18 cellular contexts compared by ENCODE assay signal in the genomic region with DNA sequence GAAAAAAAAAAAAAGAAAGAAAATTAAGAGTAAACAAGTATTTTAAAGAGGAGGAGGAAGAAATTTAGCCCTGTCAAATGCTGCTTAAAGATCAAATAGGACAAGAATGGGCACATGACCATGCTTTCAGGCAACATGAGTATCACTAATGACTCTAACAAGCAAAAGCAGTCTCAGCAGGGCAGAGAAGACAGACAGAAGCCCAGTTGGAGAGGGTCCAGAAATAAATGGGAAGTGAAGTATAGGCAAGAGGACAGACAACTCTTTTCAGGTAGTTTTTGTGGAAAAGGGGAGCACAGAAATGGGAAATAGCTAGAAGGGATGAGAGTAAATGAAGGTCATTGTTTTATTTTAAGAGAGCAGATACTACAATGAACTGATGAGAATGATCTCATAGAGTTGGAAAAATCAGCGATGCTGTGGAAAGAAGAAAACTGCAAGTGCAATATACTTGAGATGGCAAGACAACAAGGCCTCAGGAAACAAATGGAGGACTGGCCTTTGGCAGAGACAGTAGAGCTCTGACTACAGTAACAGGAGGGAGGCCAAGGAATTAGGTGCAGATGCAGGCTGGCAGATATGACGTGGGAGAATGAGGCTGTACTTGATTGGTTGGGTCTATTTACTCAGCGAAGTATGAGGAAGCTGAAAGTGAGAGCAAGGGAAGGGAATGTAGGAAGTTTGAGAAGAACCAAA. TPM values are rescaled to one million over a fixed set of nuclear protein-coding genes. Genes with fewer than 3 reads are reported as not detected.
A peak's percentile ranks its signal among the peaks of the same experiment; 100 is the strongest.
DNase-seq lines count a peak whose midpoint lies in the region; ATAC-seq, FAIRE-seq and TF ChIP-seq lines count a peak whose summit lies in the region.
"Had no signal": no experiment of that assay in that cellular context is flagged by ENCODE, and none has a peak within 500 bp of the region (broad histone marks: within the 10 kb centered on the region; RNA-seq: fewer than 3 reads in every experiment).

No MANE protein-coding gene starts in this region.

- no peaks in the 10 kb centered on the region for H3K36me3 ChIP-seq in parathyroid adenoma (ENCODE audit: control insufficient read depth, insufficient read depth, low read length)
- H3K36me3 ChIP-seq: brain microvascular endothelial cell had no signal

- H3K79me2 ChIP-seq in parathyroid adenoma, result no peaks in the 10 kb centered on the region

- peak overlapping the region; percentile 51 for H2AFZ ChIP-seq in parathyroid adenoma

- H3K27ac Mint-ChIP-seq in activated naive CD4-positive, alpha-beta T cell treated with anti-CD3 and anti-CD28 coated beads, Interleukin-2, amount 50 U/mL, for 72 hours, result peak overlapping the region in 1 of 2 donors; percentile 40
- H3K27ac Mint-ChIP-seq: CD8-positive, alpha-beta memory T cell; HFFc6; stimulated activated naive CD8-positive, alpha-beta T cell treated with anti-CD3 and anti-CD28 coated beads, Interleukin-15, Interleukin-2, amounts not matched to agents 100 ng/mL and 50 ng/mL, for 24 hours had no signal

- H3K36me3 Mint-ChIP-seq in activated naive CD4-positive, alpha-beta T cell treated with anti-CD3 and anti-CD28 coated beads, Interleukin-2, amount 50 U/mL, for 72 hours, result no peaks in the 10 kb centered on the region

- H3K27ac ChIP-seq in parathyroid adenoma, result no peak overlapping the region
- H3K27ac ChIP-seq: brain microvascular endothelial cell, SK-N-MC had no signal

- no peak for FAIRE-seq in RCC 7860 (lab: Jason Lieb, UNC)
- FAIRE-seq: endometrium had no signal

- no peak for ATAC-seq in left lobe of liver
- ATAC-seq in activated naive CD4-positive, alpha-beta T cell treated with anti-CD3 and anti-CD28 coated beads, Interleukin-2, amount 50 U/mL, for 72 hours, result no peak
- ATAC-seq: left colon, sciatic nerve had no signal

- peaks cover 23% of the 10 kb centered on the region for H3K4me1 ChIP-seq in parathyroid adenoma

- no peak overlapping the region for H3K4me3 ChIP-seq in parathyroid adenoma (ENCODE audit: low read depth, low read length)
- H3K4me3 ChIP-seq: SK-N-MC had no signal

- no peak for TF ChIP-seq CTCF in parathyroid adenoma (IDR thresholded peaks at IDR 0.05)

- no peak overlapping the region for H3K9ac ChIP-seq in parathyroid adenoma

- no peaks in the 10 kb centered on the region for H3K9me3 Mint-ChIP-seq in activated naive CD4-positive, alpha-beta T cell treated with anti-CD3 and anti-CD28 coated beads, Interleukin-2, amount 50 U/mL, for 72 hours
- H3K9me3 Mint-ChIP-seq: CD8-positive, alpha-beta memory T cell; nephron; stimulated activated naive CD8-positive, alpha-beta T cell treated with anti-CD3 and anti-CD28 coated beads, Interleukin-15, Interleukin-2, amounts not matched to agents 100 ng/mL and 50 ng/mL, for 24 hours had no signal

- H3K9me3 ChIP-seq in parathyroid adenoma (ENCODE audit: control insufficient read depth, low read length), result no peaks in the 10 kb centered on the region

- no peak overlapping the region for H3K4me2 ChIP-seq in parathyroid adenoma (ENCODE audit: low read length)

- peak; percentile 9 for DNase-seq in GM03348 (ENCODE audit: low spot score)
- peak; percentile 13 for DNase-seq in RCC 7860 (ENCODE audit: low spot score)
- peak; percentile 14 for DNase-seq in fibroblast of gingiva (ENCODE audit: low read depth)
- DNase-seq in stimulated activated naive CD4-positive, alpha-beta T cell (lab: John Stamatoyannopoulos, UW), result no peak
- DNase-seq in DMS53 (lab: John Stamatoyannopoulos, UW), result no peak
- no peak for DNase-seq in left lobe of liver (ENCODE audit: low spot score)
- DNase-seq in activated naive CD4-positive, alpha-beta T cell treated with anti-CD3 and anti-CD28 coated beads, Interleukin-2, amount 50 U/mL, for 72 hours (ENCODE audit: low spot score in 2 of 2), result no peak
- DNase-seq: brain microvascular endothelial cell; CD8-positive, alpha-beta memory T cell; HFFc6; left colon; MM.1S had no signal

- no peaks in the 10 kb centered on the region for H3K27me3 ChIP-seq in parathyroid adenoma (ENCODE audit: control insufficient read depth, insufficient read depth, low read length)
- H3K27me3 ChIP-seq: brain microvascular endothelial cell had no signal

RNA-seq across cellular contexts. Expression of gene KIF6, which starts 40.3 kb away (rescaled TPM):
- 0.05 TPM for total RNA-seq in left lobe of liver
- total RNA-seq in activated naive CD4-positive, alpha-beta T cell treated with anti-CD3 and anti-CD28 coated beads, Interleukin-2, amount 50 U/mL, for 72 hours, result under 1 TPM; 0.16 to 0.29 TPM
- total RNA-seq: HFFc6 had no signal

Comparison
In these comparisons a context has a peak if more than half of its experiments do, and no peak if none do; other contexts are left out.
1. DNase-seq: peak in GM03348 (single experiment), RCC 7860 (single experiment) and fibroblast of gingiva (single experiment); none in stimulated activated naive CD4-positive, alpha-beta T cell (0 of 6), DMS53 (single experiment), left lobe of liver (single experiment) and activated naive CD4-positive, alpha-beta T cell treated with anti-CD3 and anti-CD28 coated beads, Interleukin-2, amount 50 U/mL, for 72 hours (0 of 2).